8 cellular contexts compared by ENCODE assay signal in the genomic region with DNA sequence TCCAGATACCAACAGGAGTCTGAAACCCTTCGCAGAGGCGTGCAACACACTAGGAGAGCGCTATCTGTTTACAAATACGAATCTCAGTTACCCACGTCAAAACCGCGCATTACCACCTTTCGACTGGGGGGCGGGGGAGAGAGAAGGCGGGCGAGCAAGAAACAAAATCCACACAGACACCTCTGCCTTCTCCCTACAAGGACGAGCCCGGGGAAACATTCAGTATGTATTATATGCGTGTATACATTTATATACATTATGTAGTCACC. TPM values are rescaled to one million over a fixed set of nuclear protein-coding genes. Genes with fewer than 3 reads are reported as not detected.
DNase-seq lines count a peak whose midpoint lies in the region.

No MANE protein-coding gene starts in this region.

- H3K9me3 Mint-ChIP-seq in activated CD4-positive, alpha-beta T cell treated with anti-CD3 and anti-CD28 coated beads, Interleukin-2, amount 10 ng/mL, durations not matched to agents 24 days and 14 days: no peaks in the 10 kb centered on the region

- no peak overlapping the region for H3K27ac Mint-ChIP-seq in activated CD4-positive, alpha-beta T cell treated with anti-CD3 and anti-CD28 coated beads, Interleukin-2, amount 10 ng/mL, durations not matched to agents 24 days and 14 days

- H3K27ac ChIP-seq in ectodermal cell (ENCODE audit: insufficient read depth, low read depth, low read length, poor library complexity, severe bottlenecking): no peak overlapping the region

- no peaks in the 10 kb centered on the region for H3K36me3 ChIP-seq in ectodermal cell (ENCODE audit: control insufficient read depth, insufficient read depth, low read length)

- intact Hi-C loops in activated CD4-positive, alpha-beta T cell treated with anti-CD3 and anti-CD28 coated beads, Interleukin-2, amount 10 ng/mL, durations not matched to agents 24 days and 14 days (cut with micrococcal nuclease): loop anchor here (1.0 to 10.0 kb wide), 4 partner anchors 29 to 148 kb away; partner anchors contain the start of genes ORC1 and PRPF38A

- WGBS in ectodermal cell, 2 experiments: 0% methylated on average over 8 to 11 of the region's 14 CpGs

- no peaks in the 10 kb centered on the region for H3K9me3 ChIP-seq in ectodermal cell (ENCODE audit: control insufficient read depth, low read length)

- DNase-seq in DMS79 treated with DMSO at 0.1 percent for 48 hours (lab: John Stamatoyannopoulos, UW) (peak; percentile 61), HCEC 1CT (peak; percentile 75), NCI-H2171 treated with DMSO at 0.1 percent for 48 hours (lab: John Stamatoyannopoulos, UW) (peak; percentile 76), midbrain (lab: John Stamatoyannopoulos, UW) (peak; percentile 47), mesenteric fat pad (ENCODE audit: low spot score) (no peak)
- peak; percentile 90 for DNase-seq in activated CD4-positive, alpha-beta T cell treated with anti-CD3 and anti-CD28 coated beads, Interleukin-2, amount 10 ng/mL, durations not matched to agents 24 days and 14 days
- peak; percentile 24 to 45 for DNase-seq in stimulated activated CD8-positive, alpha-beta memory T cell treated with anti-CD3 and anti-CD28 coated beads, Interleukin-4, amount 100 ng/mL, for 1 hour (ENCODE audit: low read depth in 2 of 2, low spot score in 1 of 2)

- peaks cover 27% of the 10 kb centered on the region for H3K4me1 Mint-ChIP-seq in activated CD4-positive, alpha-beta T cell treated with anti-CD3 and anti-CD28 coated beads, Interleukin-2, amount 10 ng/mL, durations not matched to agents 24 days and 14 days

- H3K4me3 ChIP-seq in ectodermal cell (ENCODE audit: insufficient read depth, low read depth, low read length): peak overlapping the region; percentile 89

- peaks cover 2% of the 10 kb centered on the region for H3K27me3 Mint-ChIP-seq in activated CD4-positive, alpha-beta T cell treated with anti-CD3 and anti-CD28 coated beads, Interleukin-2, amount 10 ng/mL, durations not matched to agents 24 days and 14 days

- H3K27me3 ChIP-seq in ectodermal cell (ENCODE audit: control insufficient read depth, insufficient read depth, low read length, poor library complexity, severe bottlenecking): no peaks in the 10 kb centered on the region

- H3K4me1 ChIP-seq in ectodermal cell (ENCODE audit: control insufficient read depth, insufficient read depth, low read length): peaks cover 7% of the 10 kb centered on the region

- H3K36me3 Mint-ChIP-seq in activated CD4-positive, alpha-beta T cell treated with anti-CD3 and anti-CD28 coated beads, Interleukin-2, amount 10 ng/mL, durations not matched to agents 24 days and 14 days (ENCODE audit: low read depth): peaks cover 9% of the 10 kb centered on the region

- H3K4me3 Mint-ChIP-seq in activated CD4-positive, alpha-beta T cell treated with anti-CD3 and anti-CD28 coated beads, Interleukin-2, amount 10 ng/mL, durations not matched to agents 24 days and 14 days: no peak overlapping the region

RNA-seq across cellular contexts. Expression of gene TUT4, which starts 0.7 kb away (rescaled TPM):
- total RNA-seq in activated CD4-positive, alpha-beta T cell treated with anti-CD3 and anti-CD28 coated beads, Interleukin-2, amount 10 ng/mL, durations not matched to agents 24 days and 14 days: 57.6 and 61.2 TPM in 2 replicates
- polyA plus RNA-seq in ectodermal cell (2013, experiment 1 of 4): 77.6 TPM
- 96.9 TPM for polyA plus RNA-seq in ectodermal cell (2013, experiment 2 of 4)
- 82.8 TPM for polyA plus RNA-seq in ectodermal cell (2013, experiment 3 of 4)
- 95.1 TPM for polyA plus RNA-seq in ectodermal cell (2013, experiment 4 of 4)
- 39.9 TPM for total RNA-seq in mesenteric fat pad

RNA-seq across cellular contexts. Expression of gene GPX7, which starts 50.0 kb away (rescaled TPM):
- 28.0 and 29.4 TPM in 2 replicates for total RNA-seq in activated CD4-positive, alpha-beta T cell treated with anti-CD3 and anti-CD28 coated beads, Interleukin-2, amount 10 ng/mL, durations not matched to agents 24 days and 14 days
- polyA plus RNA-seq in ectodermal cell (2013, experiment 1 of 4): 29.3 TPM
- polyA plus RNA-seq in ectodermal cell (2013, experiment 2 of 4): 28.4 TPM
- 31.7 TPM for polyA plus RNA-seq in ectodermal cell (2013, experiment 3 of 4)
- 39.4 TPM for polyA plus RNA-seq in ectodermal cell (2013, experiment 4 of 4)
- 8.5 TPM for total RNA-seq in mesenteric fat pad
